In the genomic region with DNA sequence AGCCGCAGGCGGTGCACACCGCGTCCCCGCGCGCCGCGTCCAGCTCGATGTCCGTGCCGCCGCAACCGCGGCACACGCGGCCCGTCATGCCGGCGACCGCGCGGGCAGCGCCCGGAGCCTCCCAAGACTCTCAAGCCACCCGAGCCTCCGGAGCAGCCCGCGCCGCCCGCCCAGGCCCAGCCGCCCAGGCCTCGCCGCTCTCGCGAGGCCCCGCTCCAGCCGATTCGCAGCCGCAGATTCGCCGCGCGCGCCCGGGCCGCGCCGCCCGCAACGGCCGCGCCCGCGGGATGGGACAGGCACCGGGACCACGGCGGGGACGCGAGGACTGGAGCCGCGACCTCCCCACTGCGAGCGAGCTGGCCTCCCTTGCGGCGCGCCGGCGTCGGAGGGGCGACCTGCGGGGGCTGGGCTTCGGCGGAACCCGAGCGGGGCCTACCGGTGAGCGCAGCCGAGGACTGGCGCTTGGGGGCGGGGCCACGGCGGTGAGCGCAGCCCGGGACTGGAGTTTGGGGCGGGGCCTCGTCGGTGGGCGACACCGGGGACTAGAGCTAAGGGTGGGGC, we compare ENCODE assay signal across 8 cellular contexts. TPM values are rescaled to one million over a fixed set of nuclear protein-coding genes. Genes with fewer than 3 reads are reported as not detected.
DNase-seq lines count a peak whose midpoint lies in the region; ATAC-seq, FAIRE-seq and TF ChIP-seq lines count a peak whose summit lies in the region.

A gene with protein sequence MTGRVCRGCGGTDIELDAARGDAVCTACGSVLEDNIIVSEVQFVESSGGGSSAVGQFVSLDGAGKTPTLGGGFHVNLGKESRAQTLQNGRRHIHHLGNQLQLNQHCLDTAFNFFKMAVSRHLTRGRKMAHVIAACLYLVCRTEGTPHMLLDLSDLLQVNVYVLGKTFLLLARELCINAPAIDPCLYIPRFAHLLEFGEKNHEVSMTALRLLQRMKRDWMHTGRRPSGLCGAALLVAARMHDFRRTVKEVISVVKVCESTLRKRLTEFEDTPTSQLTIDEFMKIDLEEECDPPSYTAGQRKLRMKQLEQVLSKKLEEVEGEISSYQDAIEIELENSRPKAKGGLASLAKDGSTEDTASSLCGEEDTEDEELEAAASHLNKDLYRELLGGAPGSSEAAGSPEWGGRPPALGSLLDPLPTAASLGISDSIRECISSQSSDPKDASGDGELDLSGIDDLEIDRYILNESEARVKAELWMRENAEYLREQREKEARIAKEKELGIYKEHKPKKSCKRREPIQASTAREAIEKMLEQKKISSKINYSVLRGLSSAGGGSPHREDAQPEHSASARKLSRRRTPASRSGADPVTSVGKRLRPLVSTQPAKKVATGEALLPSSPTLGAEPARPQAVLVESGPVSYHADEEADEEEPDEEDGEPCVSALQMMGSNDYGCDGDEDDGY (minus strand): TSS at position 460 of the 561 bp plus-strand sequence. CDS start 372 bp downstream, at position 88.

- WGBS in spleen, 5 donors = 0 to 1% (median 0%) methylated on average over 33 to 90 of the region's 90 CpGs

- H3K4me3 ChIP-seq in bronchial epithelial cell (ENCODE audit: low read depth, low read length) (peak within 1 kb of the TSS; percentile 87), spleen (peak within 1 kb of the TSS; percentile 55 to 96 (median 80))

- TF ChIP-seq POLR2A in spleen (IDR thresholded peaks at IDR 0.05) = no peak

- FAIRE-seq in bronchial epithelial cell (lab: Jason Lieb, UNC) = no peak

- intact Hi-C loops in spleen (cut with DNase I; ENCODE audit: low total_unique reads) = no loop called here

- no peaks in the 10 kb centered on the region for H3K27me3 ChIP-seq in bronchial epithelial cell (ENCODE audit: control insufficient read depth, insufficient read depth, low read length)
- no peaks in the 10 kb centered on the region for H3K27me3 ChIP-seq in spleen (replicated peaks in 1 of 7)

- POLR2A ChIA-PET in WTC11 (lab: Charles Lee) = interaction anchor here (0.6 to 2.4 kb wide), 5 partner anchors 8 to 475 kb away, joined by 4 to 10 read pairs (median 5); a partner anchor contains a TSS

- peak within 1 kb of the TSS; percentile 91 for H3K4me3 Mint-ChIP-seq in WTC11

- no peak for TF ChIP-seq CTCF in WTC11 (IDR thresholded peaks at IDR 0.05)
- no peak for TF ChIP-seq CTCF in bronchial epithelial cell (IDR thresholded peaks at IDR 0.05; ENCODE audit: insufficient read depth, low read length, severe bottlenecking)
- peak in 1 of 11 experiments; percentile 0 for TF ChIP-seq CTCF in spleen (IDR thresholded peaks at IDR 0.05 in 8 of 11, conservative IDR thresholded peaks at IDR 0.05 in 3 of 11)

- H3K4me1 ChIP-seq in spleen = peaks cover 16 to 47% (median 33%) of the 10 kb centered on the region in 6 donors

- H3K9me3 ChIP-seq in spleen = no peaks in the 10 kb centered on the region

- peaks cover 40% of the 10 kb centered on the region for H3K27me3 Mint-ChIP-seq in WTC11 (ENCODE audit: low read depth)

- H3K27ac Mint-ChIP-seq in WTC11 = peak within 1 kb of the TSS; percentile 98

- H3K4me1 Mint-ChIP-seq in WTC11 = peaks cover 13% of the 10 kb centered on the region

- H3K27ac ChIP-seq in spleen = peak within 1 kb of the TSS; percentile 90 to 99 (median 95)

- H3K36me3 Mint-ChIP-seq in WTC11 = peaks cover 5% of the 10 kb centered on the region; the same call in 1 of the 2 replicates

- peaks cover 5% of the 10 kb centered on the region; the same call in 1 of the 2 replicates for H3K9me3 Mint-ChIP-seq in WTC11

- CTCF ChIA-PET in WTC11 (lab: Charles Lee) = interaction anchor here (0.6 to 2.0 kb wide), 18 partner anchors 9 to 958 kb away, joined by 3 to 12 read pairs (median 5); a partner anchor contains a TSS

- peak; percentile 85 for ATAC-seq in HG02973 (IDR thresholded peaks at IDR 0.05; ENCODE audit: unreplicated experiment)
- peak; percentile 89 for ATAC-seq in WTC11

- no peaks in the 10 kb centered on the region for H3K36me3 ChIP-seq in bronchial epithelial cell (ENCODE audit: control insufficient read depth, insufficient read depth, low read length)
- no peaks in the 10 kb centered on the region for H3K36me3 ChIP-seq in spleen

- DNase-seq in NCI-H510A (lab: John Stamatoyannopoulos, UW) (peak; percentile 94), NCI-H510A treated with DMSO at 0.1 percent for 48 hours (lab: John Stamatoyannopoulos, UW) (no peak), NCI-H2029 treated with DMSO at 0.1 percent for 48 hours (lab: John Stamatoyannopoulos, UW) (peak; percentile 38), WTC11 (ENCODE audit: low spot score) (peak; percentile 98), bronchial epithelial cell (ENCODE audit: low read depth) (peak; percentile 74), iPS-NIHi7 (ENCODE audit: extremely low spot score) (peak; percentile 97), spleen (peak; percentile 99)

TF ChIP-seq in WTC11, 78 proteins besides CTCF, POLR2A, EP300 and RAD21 (continues in another document):
- TF ChIP-seq TP53 (CRISPR knock-in tag; IDR thresholded peaks at IDR 0.05) (no peak), TEAD1 (CRISPR knock-in tag; IDR thresholded peaks at IDR 0.05) (peak; percentile 52; the same call in 1 of the 2 replicates), SOX15 (CRISPR knock-in tag; IDR thresholded peaks at IDR 0.05) (no peak), SMAD3 (CRISPR knock-in tag; IDR thresholded peaks at IDR 0.05; ENCODE audit: borderline replicate concordance) (peak; percentile 39; the same call in 1 of the 2 replicates), ESRRA (CRISPR knock-in tag; IDR thresholded peaks at IDR 0.05; ENCODE audit: borderline replicate concordance) (no peak), CREB1 (CRISPR knock-in tag; IDR thresholded peaks at IDR 0.05) (no peak)
- TF ChIP-seq, protein P1, sequence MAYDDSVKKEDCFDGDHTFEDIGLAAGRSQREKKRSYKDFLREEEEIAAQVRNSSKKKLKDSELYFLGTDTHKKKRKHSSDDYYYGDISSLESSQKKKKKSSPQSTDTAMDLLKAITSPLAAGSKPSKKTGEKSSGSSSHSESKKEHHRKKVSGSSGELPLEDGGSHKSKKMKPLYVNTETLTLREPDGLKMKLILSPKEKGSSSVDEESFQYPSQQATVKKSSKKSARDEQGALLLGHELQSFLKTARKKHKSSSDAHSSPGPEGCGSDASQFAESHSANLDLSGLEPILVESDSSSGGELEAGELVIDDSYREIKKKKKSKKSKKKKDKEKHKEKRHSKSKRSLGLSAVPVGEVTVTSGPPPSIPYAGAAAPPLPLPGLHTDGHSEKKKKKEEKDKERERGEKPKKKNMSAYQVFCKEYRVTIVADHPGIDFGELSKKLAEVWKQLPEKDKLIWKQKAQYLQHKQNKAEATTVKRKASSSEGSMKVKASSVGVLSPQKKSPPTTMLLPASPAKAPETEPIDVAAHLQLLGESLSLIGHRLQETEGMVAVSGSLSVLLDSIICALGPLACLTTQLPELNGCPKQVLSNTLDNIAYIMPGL (CRISPR knock-in tag; IDR thresholded peaks at IDR 0.05) = no peak
- TF ChIP-seq, protein P2, sequence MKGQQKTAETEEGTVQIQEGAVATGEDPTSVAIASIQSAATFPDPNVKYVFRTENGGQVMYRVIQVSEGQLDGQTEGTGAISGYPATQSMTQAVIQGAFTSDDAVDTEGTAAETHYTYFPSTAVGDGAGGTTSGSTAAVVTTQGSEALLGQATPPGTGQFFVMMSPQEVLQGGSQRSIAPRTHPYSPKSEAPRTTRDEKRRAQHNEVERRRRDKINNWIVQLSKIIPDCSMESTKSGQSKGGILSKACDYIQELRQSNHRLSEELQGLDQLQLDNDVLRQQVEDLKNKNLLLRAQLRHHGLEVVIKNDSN (CRISPR knock-in tag; IDR thresholded peaks at IDR 0.05) = no peak
- TF ChIP-seq, protein P3, sequence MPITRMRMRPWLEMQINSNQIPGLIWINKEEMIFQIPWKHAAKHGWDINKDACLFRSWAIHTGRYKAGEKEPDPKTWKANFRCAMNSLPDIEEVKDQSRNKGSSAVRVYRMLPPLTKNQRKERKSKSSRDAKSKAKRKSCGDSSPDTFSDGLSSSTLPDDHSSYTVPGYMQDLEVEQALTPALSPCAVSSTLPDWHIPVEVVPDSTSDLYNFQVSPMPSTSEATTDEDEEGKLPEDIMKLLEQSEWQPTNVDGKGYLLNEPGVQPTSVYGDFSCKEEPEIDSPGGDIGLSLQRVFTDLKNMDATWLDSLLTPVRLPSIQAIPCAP (CRISPR knock-in tag; IDR thresholded peaks at IDR 0.05) = no peak
- TF ChIP-seq, protein P4, sequence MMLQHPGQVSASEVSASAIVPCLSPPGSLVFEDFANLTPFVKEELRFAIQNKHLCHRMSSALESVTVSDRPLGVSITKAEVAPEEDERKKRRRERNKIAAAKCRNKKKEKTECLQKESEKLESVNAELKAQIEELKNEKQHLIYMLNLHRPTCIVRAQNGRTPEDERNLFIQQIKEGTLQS (CRISPR knock-in tag; conservative IDR thresholded peaks at IDR 0.05) = no peak
- TF ChIP-seq, protein P5, sequence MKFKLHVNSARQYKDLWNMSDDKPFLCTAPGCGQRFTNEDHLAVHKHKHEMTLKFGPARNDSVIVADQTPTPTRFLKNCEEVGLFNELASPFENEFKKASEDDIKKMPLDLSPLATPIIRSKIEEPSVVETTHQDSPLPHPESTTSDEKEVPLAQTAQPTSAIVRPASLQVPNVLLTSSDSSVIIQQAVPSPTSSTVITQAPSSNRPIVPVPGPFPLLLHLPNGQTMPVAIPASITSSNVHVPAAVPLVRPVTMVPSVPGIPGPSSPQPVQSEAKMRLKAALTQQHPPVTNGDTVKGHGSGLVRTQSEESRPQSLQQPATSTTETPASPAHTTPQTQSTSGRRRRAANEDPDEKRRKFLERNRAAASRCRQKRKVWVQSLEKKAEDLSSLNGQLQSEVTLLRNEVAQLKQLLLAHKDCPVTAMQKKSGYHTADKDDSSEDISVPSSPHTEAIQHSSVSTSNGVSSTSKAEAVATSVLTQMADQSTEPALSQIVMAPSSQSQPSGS (CRISPR knock-in tag; IDR thresholded peaks at IDR 0.05; ENCODE audit: borderline replicate concordance, low read depth) = no peak
- TF ChIP-seq, protein P6, sequence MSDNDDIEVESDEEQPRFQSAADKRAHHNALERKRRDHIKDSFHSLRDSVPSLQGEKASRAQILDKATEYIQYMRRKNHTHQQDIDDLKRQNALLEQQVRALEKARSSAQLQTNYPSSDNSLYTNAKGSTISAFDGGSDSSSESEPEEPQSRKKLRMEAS (CRISPR knock-in tag; IDR thresholded peaks at IDR 0.05) = no peak
- TF ChIP-seq, protein P7, sequence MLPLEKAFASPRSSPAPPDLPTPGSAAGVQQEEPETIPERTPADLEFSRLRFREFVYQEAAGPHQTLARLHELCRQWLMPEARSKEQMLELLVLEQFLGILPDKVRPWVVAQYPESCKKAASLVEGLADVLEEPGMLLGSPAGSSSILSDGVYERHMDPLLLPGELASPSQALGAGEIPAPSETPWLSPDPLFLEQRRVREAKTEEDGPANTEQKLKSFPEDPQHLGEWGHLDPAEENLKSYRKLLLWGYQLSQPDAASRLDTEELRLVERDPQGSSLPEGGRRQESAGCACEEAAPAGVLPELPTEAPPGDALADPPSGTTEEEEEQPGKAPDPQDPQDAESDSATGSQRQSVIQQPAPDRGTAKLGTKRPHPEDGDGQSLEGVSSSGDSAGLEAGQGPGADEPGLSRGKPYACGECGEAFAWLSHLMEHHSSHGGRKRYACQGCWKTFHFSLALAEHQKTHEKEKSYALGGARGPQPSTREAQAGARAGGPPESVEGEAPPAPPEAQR (CRISPR knock-in tag; IDR thresholded peaks at IDR 0.05) = no peak

RNA-seq across cellular contexts. Expression of the gene that starts here (rescaled TPM):
- total RNA-seq in WTC11 (2021) (23.9 to 26.5 TPM (median 26.4 TPM) in 3 replicates), bronchial epithelial cell (22.3 and 24.0 TPM in 2 replicates), spleen (10 to 100 TPM; 37.7 to 71.2 (median 54.8) TPM)
- polyA plus RNA-seq in spleen = 10 to 100 TPM; 16.2 to 31.5 (median 23.8) TPM
